ENCODE assay signal across 8 cellular contexts in genomic region chr19:4375164-4375619, GRCh38. TPM values are rescaled to one million over a fixed set of nuclear protein-coding genes. Genes with fewer than 3 reads are reported as not detected.
DNase-seq lines count a peak whose midpoint lies in the region; ATAC-seq and TF ChIP-seq lines count a peak whose summit lies in the region.

No MANE protein-coding gene starts in this region.

- no peaks in the 10 kb centered on the region for H3K9me3 ChIP-seq in aorta (ENCODE audit: control insufficient read depth, low read length)

- H3K4me3 ChIP-seq in aorta (ENCODE audit: low read length in 2 of 2), result no peak overlapping the region

- ATAC-seq in Right ventricle myocardium superior (ENCODE audit: poor library complexity) (peak; percentile 0), memory B cell (ENCODE audit: low read depth) (no peak), aorta (ENCODE audit: low FRiP score) (no peak), GM18502 (IDR thresholded peaks at IDR 0.05; ENCODE audit: poor library complexity, unreplicated experiment) (no peak)

- peaks cover 0 to 6% of the 10 kb centered on the region in 2 donors for H3K4me1 ChIP-seq in aorta (ENCODE audit: control insufficient read depth in 1 of 2, insufficient read depth in 2 of 2, low read length in 2 of 2)

- H3K9me3 Mint-ChIP-seq in brain (peaks cover 0 to 2% (median 0%) of the 10 kb centered on the region in 5 experiments), memory B cell (no peaks in the 10 kb centered on the region)

- peak overlapping the region; percentile 7 to 72 (median 52) for H3K4me3 Mint-ChIP-seq in brain
- H3K4me3 Mint-ChIP-seq in memory B cell, result peak overlapping the region; percentile 74

- DNase-seq in Right ventricle myocardium superior, result peak; percentile 48
- no peak for DNase-seq in cardiac septum (ENCODE audit: low spot score)
- no peak for DNase-seq in memory B cell (ENCODE audit: low spot score in 2 of 2)
- DNase-seq in aorta, result peak in 1 of 2 donors; percentile 56
- no peak for DNase-seq in NK-92 (lab: John Stamatoyannopoulos, UW; ENCODE audit: unreplicated experiment)
- no peak for DNase-seq in NCI-H526 (lab: John Stamatoyannopoulos, UW)

- TF ChIP-seq CTCF in brain (conservative IDR thresholded peaks at IDR 0.05), result no peak

- H3K27me3 ChIP-seq in aorta (ENCODE audit: control insufficient read depth in 1 of 2, insufficient read depth in 2 of 2, low read length in 1 of 2), result no peaks in the 10 kb centered on the region

- peak overlapping the region; percentile 40 to 88 for H3K27ac ChIP-seq in aorta (ENCODE audit: low read depth in 1 of 2, low read length in 2 of 2)

- peak overlapping the region; percentile 93 to 96 (median 95) for H3K27ac Mint-ChIP-seq in brain
- peak overlapping the region; percentile 20 for H3K27ac Mint-ChIP-seq in memory B cell

- H3K27me3 Mint-ChIP-seq in brain, result no peaks in the 10 kb centered on the region
- H3K27me3 Mint-ChIP-seq in memory B cell, result no peaks in the 10 kb centered on the region

- intact Hi-C loops in Right ventricle myocardium superior (cut with DNase I) (no loop called here), cardiac septum (cut with DNase I) (no loop called here), aorta (cut with DNase I) (loop anchor here in 1 of 2 donors (2.0 kb wide), 1 partner anchor 32 kb away; the partner anchor contains the start of gene MPND)

- 69 to 76% methylated on average over 8 of the region's 8 CpGs for WGBS in aorta, 2 donors

- no peaks in the 10 kb centered on the region for H3K36me3 ChIP-seq in aorta (ENCODE audit: control insufficient read depth in 1 of 2, insufficient read depth in 2 of 2, low read length in 1 of 2)

- H3K4me1 Mint-ChIP-seq in brain (peaks cover 79% of the 10 kb centered on the region), memory B cell (peaks cover 53% of the 10 kb centered on the region)

- peaks cover 4% of the 10 kb centered on the region for H3K36me3 Mint-ChIP-seq in brain
- H3K36me3 Mint-ChIP-seq in memory B cell, result no peaks in the 10 kb centered on the region

RNA-seq across cellular contexts. Expression of gene SH3GL1, which starts 25.2 kb away (rescaled TPM):
- total RNA-seq in Right ventricle myocardium superior (18.6 TPM), cardiac septum (22.0 TPM), aorta (10 to 100 TPM; 66.5 to 69.7 TPM)
- polyA plus RNA-seq in brain (ENCODE audit: insufficient read depth, low read depth, low replicate concordance) (129 TPM), aorta (10 to 100 TPM; 37.7 to 48.6 TPM)

RNA-seq across cellular contexts. Expression of gene CHAF1A, which starts 27.2 kb away (rescaled TPM):
- 5.4 TPM for total RNA-seq in Right ventricle myocardium superior
- 5.1 TPM for total RNA-seq in cardiac septum
- polyA plus RNA-seq in brain (ENCODE audit: insufficient read depth, low read depth, low replicate concordance), result 36.3 TPM
- 1 to 10 TPM; 6.5 to 7.0 TPM for total RNA-seq in aorta
- 1 to 10 TPM; 5.2 to 9.3 TPM for polyA plus RNA-seq in aorta

RNA-seq across cellular contexts. Expression of gene MPND, which starts 31.8 kb away (rescaled TPM):
- total RNA-seq in Right ventricle myocardium superior (16.6 TPM), cardiac septum (14.9 TPM), aorta (10 to 100 TPM; 13.5 to 14.3 TPM)
- polyA plus RNA-seq in brain (ENCODE audit: insufficient read depth, low read depth, low replicate concordance) (73.2 TPM), aorta (10 to 100 TPM; 16.0 to 17.9 TPM)

RNA-seq across cellular contexts. Expression of gene STAP2, which starts 36.6 kb away (rescaled TPM):
- total RNA-seq in Right ventricle myocardium superior (1.6 TPM), cardiac septum (0.83 TPM), aorta (1 to 10 TPM; 1.9 to 2.2 TPM)
- polyA plus RNA-seq in brain (ENCODE audit: insufficient read depth, low read depth, low replicate concordance) (25.7 TPM), aorta (10 to 100 TPM in 1 of 2 donors, under 1 TPM in 1; 0.13 to 27.8 TPM)
